8 cellular contexts compared by ENCODE assay signal in the genomic region with DNA sequence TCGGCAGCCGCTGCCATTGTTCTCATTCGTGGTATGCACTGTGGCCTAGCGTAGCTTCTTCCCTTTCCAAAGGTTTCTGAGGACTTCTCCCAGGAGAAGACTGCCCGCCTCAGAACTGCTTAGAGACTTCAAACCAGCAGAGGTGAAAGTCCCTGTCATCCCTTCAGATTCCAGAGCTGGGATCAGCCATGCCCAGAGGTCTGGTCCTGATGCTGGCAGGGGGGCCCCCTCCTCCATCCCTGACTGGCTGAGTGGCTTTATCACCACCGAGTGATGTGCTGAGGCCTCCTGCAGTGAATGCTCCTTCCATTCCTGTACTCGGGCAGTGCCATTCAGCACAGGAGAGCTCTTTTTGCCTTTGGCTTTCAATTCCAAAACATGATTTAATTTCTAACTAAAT. TPM values are rescaled to one million over a fixed set of nuclear protein-coding genes. Genes with fewer than 3 reads are reported as not detected.
"Had no signal": no experiment of that assay in that cellular context is flagged by ENCODE, and none has a peak within 500 bp of the region (broad histone marks: within the 10 kb centered on the region; RNA-seq: fewer than 3 reads in every experiment).

No MANE protein-coding gene starts in this region.

RNA-seq across cellular contexts. Expression of a gene that starts 8.1 kb away (rescaled TPM):
- total RNA-seq: activated CD4-positive, alpha-beta T cell treated with anti-CD3 and anti-CD28 coated beads, Interleukin-2, amount 10 ng/mL, durations not matched to agents 24 days and 14 days; activated CD8-positive, alpha-beta memory T cell treated with anti-CD3 and anti-CD28 coated beads, Interleukin-2, amount 10 ng/mL, durations not matched to agents 7 days and 5 days; activated CD8-positive, alpha-beta T cell treated with anti-CD3 and anti-CD28 coated beads, Interleukin-2, amount 10 ng/mL, durations not matched to agents 7 days and 5 days; activated T-helper 1 cell treated with anti-CD3 and anti-CD28 coated beads, Interleukin-12 subunit alpha, Interleukin-12 subunit beta, Interleukin-2, Interleukin-4 antibody, amounts not matched to agents 30 ng/mL and 10 ng/mL and 1 ng/mL, durations not matched to agents 14 hours and 24 hours and 36 hours; activated T-helper 2 cell treated with anti-CD3 and anti-CD28 coated beads, Interferon-gamma antibody, Interleukin-2, Interleukin-4, amounts not matched to agents 10 μg/mL and 5 μg/mL and 100 μg/mL, durations not matched to agents 14 hours and 24 hours and 36 hours; esophagus muscularis mucosa; gastrocnemius medialis had no signal
- polyA plus RNA-seq: foreskin keratinocyte had no signal
